ENCODE assay signal across 10 cellular contexts in genomic region chrX:72713130-72713529, GRCh38. TPM values are rescaled to one million over a fixed set of nuclear protein-coding genes. Genes with fewer than 3 reads are reported as not detected.
A peak's percentile ranks its signal among the peaks of the same experiment; 100 is the strongest.
DNase-seq lines count a peak whose midpoint lies in the region; ATAC-seq and TF ChIP-seq lines count a peak whose summit lies in the region.
"Had no signal": no experiment of that assay in that cellular context is flagged by ENCODE, and none has a peak within 500 bp of the region (broad histone marks: within the 10 kb centered on the region; RNA-seq: fewer than 3 reads in every experiment).

No MANE protein-coding gene starts in this region.

- peaks cover 4% of the 10 kb centered on the region for H3K27me3 Mint-ChIP-seq in activated naive CD4-positive, alpha-beta T cell treated with anti-CD3 and anti-CD28 coated beads for 36 hours (ENCODE audit: low read depth)
- H3K27me3 Mint-ChIP-seq in activated naive CD8-positive, alpha-beta T cell treated with anti-CD3 and anti-CD28 coated beads, Interleukin-2, amount 10 ng/mL, durations not matched to agents 7 days and 5 days: no peaks in the 10 kb centered on the region

- H3K27ac ChIP-seq in tibial artery: peak overlapping the region; percentile 87 to 94

- H3K36me3 Mint-ChIP-seq in activated naive CD4-positive, alpha-beta T cell treated with anti-CD3 and anti-CD28 coated beads for 36 hours (ENCODE audit: low read depth): no peaks in the 10 kb centered on the region
- no peaks in the 10 kb centered on the region for H3K36me3 Mint-ChIP-seq in activated naive CD8-positive, alpha-beta T cell treated with anti-CD3 and anti-CD28 coated beads, Interleukin-2, amount 10 ng/mL, durations not matched to agents 7 days and 5 days

- no peak overlapping the region for H3K27ac Mint-ChIP-seq in activated naive CD4-positive, alpha-beta T cell treated with anti-CD3 and anti-CD28 coated beads for 36 hours
- H3K27ac Mint-ChIP-seq in activated naive CD8-positive, alpha-beta T cell treated with anti-CD3 and anti-CD28 coated beads, Interleukin-2, amount 10 ng/mL, durations not matched to agents 7 days and 5 days: no peak overlapping the region

- TF ChIP-seq CTCF in tibial artery (IDR thresholded peaks at IDR 0.05): no peak

- ATAC-seq in activated naive CD8-positive, alpha-beta T cell treated with anti-CD3 and anti-CD28 coated beads, Interleukin-2, amount 10 ng/mL, durations not matched to agents 7 days and 5 days (ENCODE audit: low read depth): no peak
- ATAC-seq in HG03139 (IDR thresholded peaks at IDR 0.05; ENCODE audit: unreplicated experiment): no peak

- H3K9me3 Mint-ChIP-seq in activated naive CD4-positive, alpha-beta T cell treated with anti-CD3 and anti-CD28 coated beads for 36 hours: no peaks in the 10 kb centered on the region
- H3K9me3 Mint-ChIP-seq in activated naive CD8-positive, alpha-beta T cell treated with anti-CD3 and anti-CD28 coated beads, Interleukin-2, amount 10 ng/mL, durations not matched to agents 7 days and 5 days: no peaks in the 10 kb centered on the region

- peak overlapping the region; percentile 67 for H3K4me3 Mint-ChIP-seq in activated naive CD4-positive, alpha-beta T cell treated with anti-CD3 and anti-CD28 coated beads for 36 hours
- peak overlapping the region; percentile 73 for H3K4me3 Mint-ChIP-seq in activated naive CD8-positive, alpha-beta T cell treated with anti-CD3 and anti-CD28 coated beads, Interleukin-2, amount 10 ng/mL, durations not matched to agents 7 days and 5 days

- CTCF ChIA-PET in activated naive CD4-positive, alpha-beta T cell treated with anti-CD3 and anti-CD28 coated beads for 36 hours (lab: Charles Lee): interaction anchor here (0.6 kb wide), 1 partner anchor 862 kb away, joined by 3 read pairs; no protein-coding TSS in a partner anchor

- intact Hi-C loops in activated naive CD4-positive, alpha-beta T cell treated with anti-CD3 and anti-CD28 coated beads for 36 hours (cut with micrococcal nuclease): loop anchor here (5.0 kb wide), 1 partner anchor 499 kb away; the partner anchor contains the start of gene NAP1L2
- intact Hi-C loops in tibial artery (cut with DNase I; ENCODE audit: low total_unique reads): no loop called here

- H3K27me3 ChIP-seq in tibial artery: no peaks in the 10 kb centered on the region

- H3K4me1 Mint-ChIP-seq in activated naive CD4-positive, alpha-beta T cell treated with anti-CD3 and anti-CD28 coated beads for 36 hours (ENCODE audit: low read depth): peaks cover 6% of the 10 kb centered on the region
- H3K4me1 Mint-ChIP-seq in activated naive CD8-positive, alpha-beta T cell treated with anti-CD3 and anti-CD28 coated beads, Interleukin-2, amount 10 ng/mL, durations not matched to agents 7 days and 5 days: peaks cover 11% of the 10 kb centered on the region

- no peak for DNase-seq in activated naive CD4-positive, alpha-beta T cell treated with anti-CD3 and anti-CD28 coated beads for 36 hours
- DNase-seq in activated naive CD4-positive, alpha-beta T cell treated with anti-CD3 and anti-CD28 coated beads, Interleukin-2, amount 50 U/mL, for 16 hours: no peak
- no peak for DNase-seq in activated naive CD8-positive, alpha-beta T cell treated with anti-CD3 and anti-CD28 coated beads, Interleukin-2, amount 10 ng/mL, durations not matched to agents 7 days and 5 days
- DNase-seq in iris pigment epithelial cell (ENCODE audit: low read depth) (peak; percentile 0), tibial artery (no peak), UCSD-AML1 (lab: John Stamatoyannopoulos, UW; ENCODE audit: unreplicated experiment) (no peak), EL (no peak)
- DNase-seq: DMS79, NCI-H226 had no signal

- H3K9me3 ChIP-seq in tibial artery: no peaks in the 10 kb centered on the region

- no peaks in the 10 kb centered on the region for H3K36me3 ChIP-seq in tibial artery

- H3K4me1 ChIP-seq in tibial artery: peaks cover 0 to 14% (median 0%) of the 10 kb centered on the region in 4 donors

- peak overlapping the region; percentile 57 to 58 for H3K4me3 ChIP-seq in tibial artery

- POLR2A ChIA-PET in activated naive CD8-positive, alpha-beta T cell treated with anti-CD3 and anti-CD28 coated beads, Interleukin-2, amount 10 ng/mL, durations not matched to agents 7 days and 5 days (lab: Charles Lee): no interaction called here

RNA-seq across cellular contexts. Expression of gene PHKA1, which starts 1.0 kb away (rescaled TPM):
- total RNA-seq in activated naive CD4-positive, alpha-beta T cell treated with anti-CD3 and anti-CD28 coated beads for 36 hours: 1 to 10 TPM; 5.8 to 6.5 TPM
- total RNA-seq in activated naive CD8-positive, alpha-beta T cell treated with anti-CD3 and anti-CD28 coated beads, Interleukin-2, amount 10 ng/mL, durations not matched to agents 7 days and 5 days: under 1 TPM; 0.47 to 0.48 TPM

Comparison
In these comparisons a context has a peak if more than half of its experiments do, and no peak if none do; other contexts are left out.
1. RNA of gene PHKA1, which starts 1.0 kb away (total RNA-seq): 5.8 to 6.5 TPM in activated naive CD4-positive, alpha-beta T cell treated with anti-CD3 and anti-CD28 coated beads for 36 hours; 0.47 to 0.48 TPM in activated naive CD8-positive, alpha-beta T cell treated with anti-CD3 and anti-CD28 coated beads, Interleukin-2, amount 10 ng/mL, durations not matched to agents 7 days and 5 days; every median in the first group is over 4 times any median in the second.